Comparison of ENCODE assay signal across 26 cellular contexts in the genomic region with DNA sequence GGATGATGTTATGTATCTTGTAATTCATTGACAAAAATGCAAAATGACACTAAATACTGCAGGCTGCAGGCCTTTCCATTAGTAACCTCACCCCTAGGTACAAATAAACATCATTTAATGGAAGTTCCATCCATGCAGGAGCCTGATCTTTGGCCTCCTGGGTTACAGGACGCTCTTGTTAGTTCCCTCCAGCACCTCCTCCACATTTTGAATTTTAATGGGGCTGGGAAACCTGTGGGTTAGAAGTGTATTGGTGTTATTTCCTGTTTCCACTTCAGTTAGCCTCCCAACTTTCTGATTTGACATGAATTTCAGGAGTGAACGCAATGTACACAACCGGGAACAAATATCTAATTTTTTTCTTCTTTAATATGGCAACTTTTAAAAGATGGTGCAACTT.
"Had no signal": no experiment of that assay in that cellular context is flagged by ENCODE, and none has a peak within 500 bp of the region (broad histone marks: within the 10 kb centered on the region; RNA-seq: fewer than 3 reads in every experiment).

No MANE protein-coding gene starts in this region.

- ATAC-seq: activated CD8-positive, alpha-beta T cell treated with anti-CD3 and anti-CD28 coated beads for 36 hours; activated T-cell treated with anti-CD3 and anti-CD28 coated beads, Interleukin-2, amount 50 U/mL, for 72 hours; T-cell had no signal

- H3K27me3 ChIP-seq: adrenal gland had no signal

- H3K4me1 ChIP-seq: adrenal gland had no signal

- H3K27me3 Mint-ChIP-seq: activated naive CD8-positive, alpha-beta T cell treated with anti-CD3 and anti-CD28 coated beads, Interleukin-2, amount 10 ng/mL, durations not matched to agents 7 days and 5 days had no signal

- DNase-seq: activated CD4-positive, alpha-beta T cell treated with anti-CD3 and anti-CD28 coated beads for 4 hours; activated CD8-positive, alpha-beta memory T cell treated with anti-CD3 and anti-CD28 coated beads, Interleukin-2, amount 50 U/mL, for 4 hours; activated CD8-positive, alpha-beta T cell treated with anti-CD3 and anti-CD28 coated beads for 36 hours; activated naive CD4-positive, alpha-beta T cell treated with anti-CD3 and anti-CD28 coated beads, Interleukin-2, amount 50 U/mL, for 16 hours; activated naive CD8-positive, alpha-beta T cell treated with anti-CD3 and anti-CD28 coated beads, Interleukin-2, amount 10 ng/mL, durations not matched to agents 7 days and 5 days; activated T-cell treated with anti-CD3 and anti-CD28 coated beads, Interleukin-2, amount 50 U/mL, for 72 hours; adrenal gland; anterior cingulate cortex; caudate nucleus; KG1; NCI-H1048; NCI-H1417; NCI-H2029; NCI-H2107; NCI-H2171 treated with DMSO at 0.1 percent for 48 hours; NCI-H226; NCI-H510A; NCI-H526 treated with DMSO at 0.1 percent for 48 hours; NCI-H82; SIG-M5; T-cell; T-helper 2 cell; T1000 had no signal

- H3K9me3 ChIP-seq: adrenal gland had no signal

- H3K4me3 ChIP-seq: adrenal gland, SK-N-MC had no signal

- H3K4me1 Mint-ChIP-seq: activated naive CD8-positive, alpha-beta T cell treated with anti-CD3 and anti-CD28 coated beads, Interleukin-2, amount 10 ng/mL, durations not matched to agents 7 days and 5 days; T-cell had no signal

- H3K36me3 ChIP-seq: adrenal gland had no signal

- H3K36me3 Mint-ChIP-seq: activated naive CD8-positive, alpha-beta T cell treated with anti-CD3 and anti-CD28 coated beads, Interleukin-2, amount 10 ng/mL, durations not matched to agents 7 days and 5 days; T-cell had no signal

- H3K4me3 Mint-ChIP-seq: activated CD8-positive, alpha-beta T cell treated with anti-CD3 and anti-CD28 coated beads for 36 hours; activated naive CD8-positive, alpha-beta T cell treated with anti-CD3 and anti-CD28 coated beads, Interleukin-2, amount 10 ng/mL, durations not matched to agents 7 days and 5 days; activated T-cell treated with anti-CD3 and anti-CD28 coated beads, Interleukin-2, amount 50 U/mL, for 72 hours; T-cell had no signal

- H3K9me3 Mint-ChIP-seq: activated CD8-positive, alpha-beta T cell treated with anti-CD3 and anti-CD28 coated beads for 36 hours; activated naive CD8-positive, alpha-beta T cell treated with anti-CD3 and anti-CD28 coated beads, Interleukin-2, amount 10 ng/mL, durations not matched to agents 7 days and 5 days; activated T-helper 2 cell treated with anti-CD3 and anti-CD28 coated beads, Interferon-gamma antibody, Interleukin-2, Interleukin-4, amounts not matched to agents 10 μg/mL and 5 μg/mL and 100 μg/mL, durations not matched to agents 14 hours and 24 hours and 36 hours; T-cell had no signal

- H3K27ac ChIP-seq: adrenal gland, SK-N-MC, VCaP had no signal

- H3K27ac Mint-ChIP-seq: activated CD8-positive, alpha-beta T cell treated with anti-CD3 and anti-CD28 coated beads for 36 hours; activated naive CD8-positive, alpha-beta T cell treated with anti-CD3 and anti-CD28 coated beads, Interleukin-2, amount 10 ng/mL, durations not matched to agents 7 days and 5 days; activated T-cell treated with anti-CD3 and anti-CD28 coated beads, Interleukin-2, amount 50 U/mL, for 72 hours; activated T-helper 2 cell treated with anti-CD3 and anti-CD28 coated beads, Interferon-gamma antibody, Interleukin-2, Interleukin-4, amounts not matched to agents 10 μg/mL and 5 μg/mL and 100 μg/mL, durations not matched to agents 14 hours and 24 hours and 36 hours; T-cell had no signal
